In the genomic region with DNA sequence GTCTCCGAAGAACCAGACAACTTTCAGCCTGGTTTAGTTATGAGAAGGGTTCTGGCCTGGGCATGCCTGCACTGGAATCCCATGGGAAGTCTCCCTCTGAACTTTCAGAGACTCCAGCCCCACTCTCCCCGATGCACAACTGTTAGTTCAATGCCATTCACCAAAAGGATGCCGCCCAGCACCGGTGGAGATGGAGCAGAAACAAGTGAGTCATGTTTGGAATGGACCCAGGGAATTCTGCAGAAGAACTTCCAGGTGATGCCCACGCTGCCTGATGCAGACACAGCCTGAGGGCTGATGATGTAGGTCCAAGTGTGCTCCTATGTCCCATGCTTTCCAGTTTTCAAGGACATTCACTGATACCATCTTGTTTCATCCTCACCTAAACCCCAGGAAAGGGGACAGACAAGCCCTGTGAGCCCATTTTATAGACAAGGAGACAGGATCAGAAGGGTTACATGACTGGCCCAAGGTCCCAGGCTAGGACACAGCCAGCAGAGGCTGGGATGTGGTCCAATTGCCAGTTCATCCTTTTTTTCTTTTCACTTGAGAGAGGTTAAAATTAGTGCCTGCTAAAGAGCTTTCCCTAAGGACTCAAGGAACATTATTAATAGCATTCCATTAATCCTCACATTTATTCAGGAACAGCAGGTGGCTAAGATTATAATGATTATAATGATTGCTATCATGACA, we compare ENCODE assay signal across 17 cellular contexts. TPM values are rescaled to one million over a fixed set of nuclear protein-coding genes. Genes with fewer than 3 reads are reported as not detected.
"Had no signal": no experiment of that assay in that cellular context is flagged by ENCODE, and none has a peak within 500 bp of the region (broad histone marks: within the 10 kb centered on the region; RNA-seq: fewer than 3 reads in every experiment).

No MANE protein-coding gene starts in this region.

- ATAC-seq: activated T-cell treated with anti-CD3 and anti-CD28 coated beads, Interleukin-2, amount 50 U/mL, for 72 hours; T-cell had no signal

- DNase-seq: activated CD4-positive, alpha-beta memory T cell treated with anti-CD3 and anti-CD28 coated beads for 36 hours; activated CD4-positive, alpha-beta T cell treated with anti-CD3 and anti-CD28 coated beads for 1 hour; activated gamma-delta T cell treated with Interleukin-2 at 50 U/mL for 16 hours; activated naive CD8-positive, alpha-beta T cell treated with anti-CD3 and anti-CD28 coated beads for 36 hours; activated T-cell treated with anti-CD3 and anti-CD28 coated beads, Interleukin-2, amount 50 U/mL, for 72 hours; anterior cingulate cortex; effector memory CD4-positive, alpha-beta T cell; erythroblast; glutamatergic neuron; immature natural killer cell; mesenchymal stem cell; stimulated activated CD4-positive, alpha-beta T cell treated with anti-CD3 and anti-CD28 coated beads, Interleukin-12 subunit alpha, Interleukin-12 subunit beta, amount 100 ng/mL, for 4 hours; stimulated activated CD4-positive, alpha-beta T cell treated with anti-CD3 and anti-CD28 coated beads, Interleukin-2, amount 100 ng/mL, for 48 hours; stimulated activated naive CD4-positive, alpha-beta T cell treated with Interleukin-2 at 50 U/mL for 16 hours; T-cell; T1000 had no signal

RNA-seq across cellular contexts. Expression of gene SIAH3, which starts 39.5 kb away (rescaled TPM):
- total RNA-seq: osteocyte had no signal
- polyA plus RNA-seq: immature natural killer cell had no signal
